Comparison of ENCODE assay signal across 11 cellular contexts in genomic region chr12:62221107-62221506, GRCh38.
"Had no signal": no experiment of that assay in that cellular context is flagged by ENCODE, and none has a peak within 500 bp of the region (broad histone marks: within the 10 kb centered on the region; RNA-seq: fewer than 3 reads in every experiment).

No MANE protein-coding gene starts in this region.

- H3K4me1 ChIP-seq: HAP-1 had no signal

- H3K27ac ChIP-seq: GM23248 had no signal

- H3K4me2 ChIP-seq: GM23338 had no signal

- H2AFZ ChIP-seq: GM23248 had no signal

- H3K9ac ChIP-seq: GM23248 had no signal

- FAIRE-seq: H1, H54 had no signal

- H3K4me3 ChIP-seq: GM23248, GM23338, HAP-1 had no signal

- H3K9me3 ChIP-seq: HAP-1 had no signal

- H3K36me3 ChIP-seq: HAP-1 had no signal

- DNase-seq: GM23248, GOT3, H7, H9, HCEC 1CT, HFFc6 had no signal

- ATAC-seq: GM23338, HCT116 had no signal
